Comparison of ENCODE assay signal across 8 cellular contexts in genomic region chr19:13060964-13061927, GRCh38. TPM values are rescaled to one million over a fixed set of nuclear protein-coding genes. Genes with fewer than 3 reads are reported as not detected.
DNase-seq lines count a peak whose midpoint lies in the region; ATAC-seq, FAIRE-seq and TF ChIP-seq lines count a peak whose summit lies in the region.

No MANE protein-coding gene starts in this region.

- H3K9me3 ChIP-seq in HUES64 (ENCODE audit: insufficient read depth, low read depth, low read length) = no peaks in the 10 kb centered on the region
- no peaks in the 10 kb centered on the region for H3K9me3 ChIP-seq in OCI-LY7 (ENCODE audit: low read length)

- BruUV-seq in OCI-LY7 (replicated peaks; lab: Mats Ljungman, UMichigan) = no TSS peak

- H3K9me2 ChIP-seq in OCI-LY7 (ENCODE audit: insufficient read depth, low read length) = no peaks in the 10 kb centered on the region

- H3K27ac ChIP-seq in HUES64 (ENCODE audit: low read depth, low read length) = no peak overlapping the region
- no peak overlapping the region for H3K27ac ChIP-seq in OCI-LY7 (ENCODE audit: low read depth, low read length, poor library complexity, severe bottlenecking)

- H2AFZ ChIP-seq in OCI-LY7 (ENCODE audit: low read length) = peak overlapping the region; percentile 76

- POLR2A ChIA-PET in OCI-LY7 (lab: Charles Lee) = interaction anchor here (0.6 to 0.7 kb wide), 2 partner anchors 14 to 16 kb away, joined by 3 read pairs; no protein-coding TSS in a partner anchor

- H3K4me1 ChIP-seq in HUES64 (ENCODE audit: insufficient read depth, low read length) = peaks cover 36% of the 10 kb centered on the region
- peaks cover 29% of the 10 kb centered on the region for H3K4me1 ChIP-seq in OCI-LY7 (ENCODE audit: insufficient read depth, low read length, poor library complexity, severe bottlenecking)

- intact Hi-C loops in OCI-LY7 (cut with micrococcal nuclease; ENCODE audit: unreplicated experiment) = loop anchor here (2.0 kb wide), 2 partner anchors 34 to 78 kb away; no protein-coding TSS in a partner anchor

- CTCF ChIA-PET in OCI-LY7 (lab: Charles Lee; ENCODE audit: unreplicated experiment) = interaction anchor here (0.6 to 1.8 kb wide), 8 partner anchors 9 to 181 kb away, joined by 3 to 9 read pairs (median 4); no protein-coding TSS in a partner anchor

- H3K27me3 ChIP-seq in HUES64 (ENCODE audit: insufficient read depth, low read length) = peaks cover 96% of the 10 kb centered on the region

- H3K36me3 ChIP-seq in HUES64 (ENCODE audit: insufficient read depth, low read length) = no peaks in the 10 kb centered on the region
- no peaks in the 10 kb centered on the region for H3K36me3 ChIP-seq in OCI-LY7 (ENCODE audit: insufficient read depth, low read length)

- ATAC-seq in GM18873 (IDR thresholded peaks at IDR 0.05; ENCODE audit: low FRiP score, unreplicated experiment) = no peak

- H3K4me2 ChIP-seq in OCI-LY7 (ENCODE audit: low read length) = peak overlapping the region; percentile 80

- H3K9ac ChIP-seq in HUES64 (ENCODE audit: low read depth, low read length) = no peak overlapping the region

- peak overlapping the region; percentile 54 for H3K4me3 ChIP-seq in HUES64 (ENCODE audit: low read length)
- H3K4me3 ChIP-seq in OCI-LY7 (ENCODE audit: low read depth, low read length, poor library complexity, severe bottlenecking) = peak overlapping the region; percentile 61
- H3K4me3 ChIP-seq in epithelial cell of esophagus (ENCODE audit: low read length) = peak overlapping the region; percentile 39

- peak; percentile 89 for FAIRE-seq in G401.6 (lab: Jason Lieb, UNC)

- peak; percentile 86 for DNase-seq in OCI-LY7 (ENCODE audit: low spot score)
- peak; percentile 79 for DNase-seq in activated T-cell treated with anti-CD3 and anti-CD28 coated beads for 48 hours (ENCODE audit: low read depth)
- DNase-seq in epithelial cell of esophagus (ENCODE audit: low read depth) = peak; percentile 74
- DNase-seq in middle frontal gyrus (ENCODE audit: extremely low spot score, low spot score) = peak; percentile 86
- DNase-seq in stimulated activated CD8-positive, alpha-beta memory T cell treated with anti-CD3 and anti-CD28 coated beads, Interleukin-15, amount 100 ng/mL, for 4 hours (ENCODE audit: low read depth in 2 of 2) = peak; percentile 39 to 48

- TF ChIP-seq CTCF in OCI-LY7 (conservative IDR thresholded peaks at IDR 0.05; ENCODE audit: low read length) (peak; percentile 95), epithelial cell of esophagus (IDR thresholded peaks at IDR 0.05; ENCODE audit: insufficient read depth, low read depth, low read length, missing control alignments) (peak; percentile 90)

- H4K20me1 ChIP-seq in OCI-LY7 (ENCODE audit: insufficient read depth, low read length) = no peaks in the 10 kb centered on the region

- WGBS in HUES64 = 2% methylated on average over 40 of the region's 40 CpGs

- no peaks in the 10 kb centered on the region for H3K79me2 ChIP-seq in OCI-LY7 (ENCODE audit: insufficient read depth, low read depth, low read length)

RNA-seq across cellular contexts. Expression of gene LYL1, which starts 41.4 kb away (rescaled TPM):
- 0.50 TPM for polyA plus RNA-seq in HUES64 (2013, experiment 1 of 2)
- polyA plus RNA-seq in HUES64 (2013, experiment 2 of 2) = 0.95 TPM
- total RNA-seq in OCI-LY7 (2014; rRNA removed; shearing (Covaris generic)) = 66.8 and 75.5 TPM in 2 replicates
- 70.4 and 72.5 TPM in 2 replicates for total RNA-seq in OCI-LY7 (2022)

RNA-seq across cellular contexts. Expression of gene TRMT1, which starts 55.3 kb away (rescaled TPM):
- 53.1 TPM for polyA plus RNA-seq in HUES64 (2013, experiment 1 of 2)
- polyA plus RNA-seq in HUES64 (2013, experiment 2 of 2) = 43.1 TPM
- total RNA-seq in OCI-LY7 (2014; rRNA removed; shearing (Covaris generic)) = 39.2 and 56.8 TPM in 2 replicates
- total RNA-seq in OCI-LY7 (2022) = 38.2 and 50.4 TPM in 2 replicates

RNA-seq across cellular contexts. Expression of gene NACC1, which starts 56.8 kb away (rescaled TPM):
- polyA plus RNA-seq in HUES64 (2013, experiment 1 of 2) = 102 TPM
- polyA plus RNA-seq in HUES64 (2013, experiment 2 of 2) = 90.5 TPM
- 46.5 and 56.3 TPM in 2 replicates for total RNA-seq in OCI-LY7 (2014; rRNA removed; shearing (Covaris generic))
- total RNA-seq in OCI-LY7 (2022) = 40.4 and 52.9 TPM in 2 replicates
